ENCODE assay signal across 1 cellular context in the genomic region with DNA sequence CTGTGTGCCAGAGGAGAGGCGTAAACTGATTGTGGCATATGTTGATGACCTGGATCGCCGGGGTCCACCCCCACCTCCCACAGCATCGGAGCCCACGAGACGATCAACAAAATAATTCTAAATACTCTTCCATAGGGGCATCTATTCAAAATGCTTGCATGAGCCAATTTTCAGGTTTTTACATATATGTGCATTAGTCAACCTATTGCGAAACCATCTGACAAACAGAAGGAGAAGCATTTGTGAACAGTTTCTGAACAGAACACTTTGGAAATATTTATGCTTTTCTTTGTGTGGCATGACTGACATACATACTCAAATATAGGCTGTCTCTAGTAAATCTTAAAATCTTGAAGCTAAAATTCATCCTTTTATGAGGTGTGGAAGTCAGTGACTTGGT.
TF ChIP-seq lines count a peak whose summit lies in the region.

No MANE protein-coding gene starts in this region.

TF ChIP-seq in HepG2, 621 proteins besides CTCF, POLR2A, EP300 and RAD21:
- TF ChIP-seq, protein P1, sequence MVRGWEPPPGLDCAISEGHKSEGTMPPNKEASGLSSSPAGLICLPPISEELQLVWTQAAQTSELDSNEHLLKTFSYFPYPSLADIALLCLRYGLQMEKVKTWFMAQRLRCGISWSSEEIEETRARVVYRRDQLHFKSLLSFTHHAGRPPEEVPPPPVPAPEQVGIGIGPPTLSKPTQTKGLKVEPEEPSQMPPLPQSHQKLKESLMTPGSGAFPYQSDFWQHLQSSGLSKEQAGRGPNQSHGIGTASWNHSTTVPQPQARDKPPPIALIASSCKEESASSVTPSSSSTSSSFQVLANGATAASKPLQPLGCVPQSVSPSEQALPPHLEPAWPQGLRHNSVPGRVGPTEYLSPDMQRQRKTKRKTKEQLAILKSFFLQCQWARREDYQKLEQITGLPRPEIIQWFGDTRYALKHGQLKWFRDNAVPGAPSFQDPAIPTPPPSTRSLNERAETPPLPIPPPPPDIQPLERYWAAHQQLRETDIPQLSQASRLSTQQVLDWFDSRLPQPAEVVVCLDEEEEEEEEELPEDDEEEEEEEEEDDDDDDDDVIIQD (CRISPR knock-in tag; IDR thresholded peaks at IDR 0.05; ENCODE audit: low read depth): no peak
- TF ChIP-seq ELF1 (CRISPR knock-in tag; IDR thresholded peaks at IDR 0.05) (no peak), ZNF180 (CRISPR knock-in tag; IDR thresholded peaks at IDR 0.05; ENCODE audit: borderline replicate concordance, low read depth) (no peak), PAWR (CRISPR knock-in tag; IDR thresholded peaks at IDR 0.05; ENCODE audit: borderline replicate concordance) (no peak), CEBPG (CRISPR knock-in tag; IDR thresholded peaks at IDR 0.05) (peak; percentile 59), RBM22 (optimal IDR thresholded peaks at IDR 0.05; ENCODE audit: low read length) (peak; percentile 45), CEBPB (IDR thresholded peaks at IDR 0.05; ENCODE audit: borderline replicate concordance, low read depth, low read length) (peak; percentile 95)
- TF ChIP-seq, protein P2, sequence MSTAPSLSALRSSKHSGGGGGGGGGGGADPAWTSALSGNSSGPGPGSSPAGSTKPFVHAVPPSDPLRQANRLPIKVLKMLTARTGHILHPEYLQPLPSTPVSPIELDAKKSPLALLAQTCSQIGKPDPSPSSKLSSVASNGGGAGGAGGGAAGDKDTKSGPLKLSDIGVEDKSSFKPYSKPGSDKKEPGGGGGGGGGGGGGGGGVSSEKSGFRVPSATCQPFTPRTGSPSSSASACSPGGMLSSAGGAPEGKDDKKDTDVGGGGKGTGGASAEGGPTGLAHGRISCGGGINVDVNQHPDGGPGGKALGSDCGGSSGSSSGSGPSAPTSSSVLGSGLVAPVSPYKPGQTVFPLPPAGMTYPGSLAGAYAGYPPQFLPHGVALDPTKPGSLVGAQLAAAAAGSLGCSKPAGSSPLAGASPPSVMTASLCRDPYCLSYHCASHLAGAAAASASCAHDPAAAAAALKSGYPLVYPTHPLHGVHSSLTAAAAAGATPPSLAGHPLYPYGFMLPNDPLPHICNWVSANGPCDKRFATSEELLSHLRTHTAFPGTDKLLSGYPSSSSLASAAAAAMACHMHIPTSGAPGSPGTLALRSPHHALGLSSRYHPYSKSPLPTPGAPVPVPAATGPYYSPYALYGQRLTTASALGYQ (CRISPR knock-in tag; IDR thresholded peaks at IDR 0.05): no peak
- TF ChIP-seq, protein P3, sequence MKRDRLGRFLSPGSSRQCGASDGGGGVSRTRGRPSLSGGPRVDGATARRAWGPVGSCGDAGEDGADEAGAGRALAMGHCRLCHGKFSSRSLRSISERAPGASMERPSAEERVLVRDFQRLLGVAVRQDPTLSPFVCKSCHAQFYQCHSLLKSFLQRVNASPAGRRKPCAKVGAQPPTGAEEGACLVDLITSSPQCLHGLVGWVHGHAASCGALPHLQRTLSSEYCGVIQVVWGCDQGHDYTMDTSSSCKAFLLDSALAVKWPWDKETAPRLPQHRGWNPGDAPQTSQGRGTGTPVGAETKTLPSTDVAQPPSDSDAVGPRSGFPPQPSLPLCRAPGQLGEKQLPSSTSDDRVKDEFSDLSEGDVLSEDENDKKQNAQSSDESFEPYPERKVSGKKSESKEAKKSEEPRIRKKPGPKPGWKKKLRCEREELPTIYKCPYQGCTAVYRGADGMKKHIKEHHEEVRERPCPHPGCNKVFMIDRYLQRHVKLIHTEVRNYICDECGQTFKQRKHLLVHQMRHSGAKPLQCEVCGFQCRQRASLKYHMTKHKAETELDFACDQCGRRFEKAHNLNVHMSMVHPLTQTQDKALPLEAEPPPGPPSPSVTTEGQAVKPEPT (CRISPR knock-in tag; IDR thresholded peaks at IDR 0.05; ENCODE audit: low read depth): no peak
- TF ChIP-seq, protein P4, sequence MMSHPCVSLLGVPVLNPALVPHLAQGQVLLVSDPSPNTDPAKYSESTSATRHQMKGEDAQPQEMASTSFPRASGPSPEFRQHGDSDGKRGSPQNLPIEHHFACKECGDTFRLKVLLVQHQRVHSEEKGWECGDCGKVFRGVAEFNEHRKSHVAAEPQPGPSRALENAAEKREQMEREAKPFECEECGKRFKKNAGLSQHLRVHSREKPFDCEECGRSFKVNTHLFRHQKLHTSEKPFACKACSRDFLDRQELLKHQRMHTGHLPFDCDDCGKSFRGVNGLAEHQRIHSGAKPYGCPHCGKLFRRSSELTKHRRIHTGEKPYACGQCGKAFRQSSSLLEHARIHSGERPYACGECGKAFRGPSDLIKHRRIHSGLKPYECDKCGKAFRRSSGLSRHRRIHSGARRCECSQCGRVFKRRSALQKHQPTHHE (CRISPR knock-in tag; IDR thresholded peaks at IDR 0.05; ENCODE audit: borderline replicate concordance): no peak
